ENCODE assay signal across 8 cellular contexts in genomic region chr2:21422050-21422449, GRCh38.
DNase-seq lines count a peak whose midpoint lies in the region; ATAC-seq and TF ChIP-seq lines count a peak whose summit lies in the region.

No MANE protein-coding gene starts in this region.

- no peak overlapping the region for H3K4me2 ChIP-seq in SU-DHL-6 (ENCODE audit: low read depth, low read length, poor library complexity, severe bottlenecking)

- H2AFZ ChIP-seq in SU-DHL-6 (ENCODE audit: low read depth, low read length, severe bottlenecking) = no peak overlapping the region

- TF ChIP-seq CTCF in SU-DHL-6 (IDR thresholded peaks at IDR 0.05; ENCODE audit: insufficient read depth, low read length, poor library complexity, severe bottlenecking) (peak; percentile 51), tibial nerve (IDR thresholded peaks at IDR 0.05) (no peak)
- TF ChIP-seq CTCF in CD4-positive, alpha-beta T cell (IDR thresholded peaks at IDR 0.05) = no peak

- TF ChIP-seq POLR2A in tibial nerve (IDR thresholded peaks at IDR 0.05) = no peak

- H3K36me3 ChIP-seq in SU-DHL-6 (ENCODE audit: low read length) (no peaks in the 10 kb centered on the region), tibial nerve (no peaks in the 10 kb centered on the region)

- no peaks in the 10 kb centered on the region for H3K9me2 ChIP-seq in SU-DHL-6 (replicated peaks; ENCODE audit: insufficient read depth, low read length)

- H3K9me3 ChIP-seq in SU-DHL-6 (ENCODE audit: insufficient read depth, low read length) (no peaks in the 10 kb centered on the region), tibial nerve (no peaks in the 10 kb centered on the region)
- no peaks in the 10 kb centered on the region for H3K9me3 ChIP-seq in CD4-positive, alpha-beta T cell (ENCODE audit: control insufficient read depth, low read length)

- no peaks in the 10 kb centered on the region for H3K4me1 ChIP-seq in tibial nerve

- H3K4me3 ChIP-seq in SU-DHL-6 (ENCODE audit: insufficient read depth, low read length, poor library complexity, severe bottlenecking) (no peak overlapping the region), tibial nerve (no peak overlapping the region)

- CTCF ChIA-PET in CD4-positive, alpha-beta T cell (lab: Charles Lee) = no interaction called here

- H3K79me2 ChIP-seq in SU-DHL-6 (ENCODE audit: insufficient read depth, low read length) = no peaks in the 10 kb centered on the region

- H3K4me1 Mint-ChIP-seq in CD4-positive, alpha-beta T cell (ENCODE audit: low read depth) = no peaks in the 10 kb centered on the region

- in situ Hi-C loops in ACHN (cut with HindIII; ENCODE audit: low pct_ligation_motif_present, low pct_unique_long_range_greater_than_20kb, low sequenced_read_pairs) = no loop called here

- POLR2A ChIA-PET in CD4-positive, alpha-beta T cell (lab: Charles Lee) = no interaction called here

- H3K27me3 Mint-ChIP-seq in CD4-positive, alpha-beta T cell = no peaks in the 10 kb centered on the region

- no peaks in the 10 kb centered on the region for H3F3A ChIP-seq in SU-DHL-6 (ENCODE audit: insufficient read depth)

- DNase-seq in ACHN = peak; percentile 63
- peak; percentile 15 for DNase-seq in ELR (ENCODE audit: low read depth)
- peak; percentile 49 for DNase-seq in kidney tubule cell (ENCODE audit: low spot score)
- no peak for DNase-seq in CD4-positive, alpha-beta T cell
- no peak for DNase-seq in tibial nerve (ENCODE audit: low spot score in 2 of 2)

- no peaks in the 10 kb centered on the region for H3K36me3 Mint-ChIP-seq in CD4-positive, alpha-beta T cell (ENCODE audit: low read depth)

- H3K27ac Mint-ChIP-seq in CD4-positive, alpha-beta T cell = no peak overlapping the region

- H3K27me3 ChIP-seq in SU-DHL-6 (ENCODE audit: low read length) = no peaks in the 10 kb centered on the region
- no peaks in the 10 kb centered on the region for H3K27me3 ChIP-seq in CD4-positive, alpha-beta T cell (ENCODE audit: control insufficient read depth, insufficient read depth, low read length)
- no peaks in the 10 kb centered on the region for H3K27me3 ChIP-seq in tibial nerve

- intact Hi-C loops in CD4-positive, alpha-beta T cell (cut with DNase I, micrococcal nuclease) = no loop called here

- no peak overlapping the region for H3K9ac ChIP-seq in SU-DHL-6 (ENCODE audit: low read length)

- ATAC-seq in HG03196 (IDR thresholded peaks at IDR 0.05; ENCODE audit: unreplicated experiment) (peak; percentile 68), HG03520 (IDR thresholded peaks at IDR 0.05; ENCODE audit: unreplicated experiment) (no peak)
- no peak for ATAC-seq in CD4-positive, alpha-beta T cell (ENCODE audit: poor library complexity)

- no peaks in the 10 kb centered on the region for H4K20me1 ChIP-seq in SU-DHL-6 (ENCODE audit: low read depth, low read length)

- H3K9me3 Mint-ChIP-seq in CD4-positive, alpha-beta T cell = peaks cover 6% of the 10 kb centered on the region

- H3K4me3 Mint-ChIP-seq in CD4-positive, alpha-beta T cell = no peak overlapping the region

- 54 to 55% methylated on average over 2 of the region's 2 CpGs for WGBS in tibial nerve, 2 donors

- TF ChIP-seq EP300 in tibial nerve (IDR thresholded peaks at IDR 0.05) = no peak

- H3K27ac ChIP-seq in SU-DHL-6 (ENCODE audit: low read depth, low read length) (no peak overlapping the region), tibial nerve (no peak overlapping the region)
- H3K27ac ChIP-seq in CD4-positive, alpha-beta T cell (ENCODE audit: low read depth, low read length) = no peak overlapping the region

Comparison
In these comparisons a context has a peak if more than half of its experiments do, and no peak if none do; other contexts are left out.
1. DNase-seq: peak in ACHN (single experiment), ELR (single experiment) and kidney tubule cell (single experiment); none in CD4-positive, alpha-beta T cell (0 of 10) and tibial nerve (0 of 2).